20 cellular contexts compared by ENCODE assay signal in the genomic region with DNA sequence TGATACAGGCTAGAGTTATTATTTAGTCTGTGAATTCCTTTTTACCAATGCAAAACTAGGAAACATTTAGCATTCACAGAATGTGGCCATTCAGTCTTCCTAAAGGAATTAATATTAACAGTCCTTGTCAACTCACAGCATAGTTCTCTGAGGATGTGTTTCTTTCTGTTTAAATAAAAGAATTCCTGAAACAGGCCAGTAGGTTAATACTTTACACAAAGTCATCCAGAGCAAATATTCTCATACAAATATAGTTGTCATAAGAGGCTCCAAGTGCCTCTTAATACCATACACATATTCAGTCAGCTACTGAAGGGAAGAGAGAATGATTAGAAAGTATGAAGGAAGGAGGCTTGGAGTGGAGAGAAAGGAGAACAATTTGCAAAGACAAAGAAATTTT.
DNase-seq lines count a peak whose midpoint lies in the region; ATAC-seq and TF ChIP-seq lines count a peak whose summit lies in the region.
"Had no signal": no experiment of that assay in that cellular context is flagged by ENCODE, and none has a peak within 500 bp of the region (broad histone marks: within the 10 kb centered on the region; RNA-seq: fewer than 3 reads in every experiment).

No MANE protein-coding gene starts in this region.

- CTCF ChIA-PET in SK-N-SH (lab: Yijun Ruan, JAX) = interaction anchor here (0.7 to 1.5 kb wide), 6 partner anchors 11 to 664 kb away, joined by 3 to 5 read pairs (median 4); partner anchors contain the start of gene RASSF8

- H3K79me2 ChIP-seq in SK-N-SH (ENCODE audit: insufficient read depth) (no peaks in the 10 kb centered on the region), hepatocyte (no peaks in the 10 kb centered on the region)

- H3K4me1 ChIP-seq in SK-N-SH (ENCODE audit: control insufficient read depth in 1 of 2, insufficient read depth in 2 of 2, low read depth in 1 of 2, low read length in 1 of 2) = peaks cover 19 to 25% of the 10 kb centered on the region in 2 experiments
- peaks cover 16% of the 10 kb centered on the region for H3K4me1 ChIP-seq in hepatocyte (ENCODE audit: insufficient read depth)
- H3K4me1 ChIP-seq in sigmoid colon = peaks cover 0 to 33% (median 25%) of the 10 kb centered on the region in 4 donors
- H3K4me1 ChIP-seq: Peyer's patch had no signal

- H3K9ac ChIP-seq in SK-N-SH = no peak overlapping the region

- H3K9me2 ChIP-seq in SK-N-SH = no peaks in the 10 kb centered on the region
- no peaks in the 10 kb centered on the region for H3K9me2 ChIP-seq in hepatocyte (replicated peaks; ENCODE audit: insufficient read depth)

- H2AFZ ChIP-seq in SK-N-SH (ENCODE audit: low read depth) = peak overlapping the region; percentile 55
- no peak overlapping the region for H2AFZ ChIP-seq in hepatocyte

- POLR2A ChIA-PET in SK-N-SH (lab: Yijun Ruan, JAX) = no interaction called here

- no peak overlapping the region for H3K4me3 ChIP-seq in SK-N-SH (ENCODE audit: low read depth in 2 of 2, low read length in 1 of 2)
- H3K4me3 ChIP-seq in hepatocyte = no peak overlapping the region
- H3K4me3 ChIP-seq in sigmoid colon = no peak overlapping the region
- H3K4me3 ChIP-seq: GM12878, Peyer's patch, SK-N-MC had no signal

- TF ChIP-seq RAD21 in SK-N-SH (IDR thresholded peaks at IDR 0.05; ENCODE audit: low read length) = no peak

- TF ChIP-seq CTCF in SK-N-SH (IDR thresholded peaks at IDR 0.05) (no peak), hepatocyte (IDR thresholded peaks at IDR 0.05; ENCODE audit: poor library complexity) (no peak), sigmoid colon (IDR thresholded peaks at IDR 0.05) (no peak), nephron progenitor cell (IDR thresholded peaks at IDR 0.05) (no peak)

- peaks cover 31% of the 10 kb centered on the region for H3K4me1 Mint-ChIP-seq in nephron progenitor cell

- H3K36me3 ChIP-seq in SK-N-SH (replicated peaks in 1 of 2; ENCODE audit: control insufficient read depth in 1 of 2, insufficient read depth in 2 of 2, low read length in 1 of 2) (no peaks in the 10 kb centered on the region), hepatocyte (replicated peaks; ENCODE audit: insufficient read depth, low read depth) (no peaks in the 10 kb centered on the region), sigmoid colon (no peaks in the 10 kb centered on the region)
- H3K36me3 ChIP-seq: Peyer's patch had no signal

- H3K4me3 Mint-ChIP-seq in nephron progenitor cell = no peak overlapping the region
- H3K4me3 Mint-ChIP-seq: B cell; CD4-positive, CD25-positive, alpha-beta regulatory T cell had no signal

- H4K20me1 ChIP-seq in SK-N-SH (ENCODE audit: insufficient read depth) (no peaks in the 10 kb centered on the region), hepatocyte (ENCODE audit: insufficient read depth, poor library complexity, severe bottlenecking) (no peaks in the 10 kb centered on the region)

- no peak overlapping the region for H3K27ac Mint-ChIP-seq in nephron progenitor cell
- H3K27ac Mint-ChIP-seq: B cell; CD4-positive, CD25-positive, alpha-beta regulatory T cell had no signal

- H3K9me3 Mint-ChIP-seq in nephron progenitor cell = peaks cover 8% of the 10 kb centered on the region

- no peak for TF ChIP-seq EP300 in SK-N-SH (IDR thresholded peaks at IDR 0.05; ENCODE audit: borderline replicate concordance in 1 of 2, low read depth in 1 of 2, low read length in 1 of 2)
- TF ChIP-seq EP300 in sigmoid colon (IDR thresholded peaks at IDR 0.05) = no peak

- H3K4me2 ChIP-seq in SK-N-SH (peak overlapping the region; percentile 59), hepatocyte (no peak overlapping the region)

- H3K27me3 ChIP-seq in SK-N-SH (ENCODE audit: insufficient read depth) (no peaks in the 10 kb centered on the region), hepatocyte (no peaks in the 10 kb centered on the region), sigmoid colon (no peaks in the 10 kb centered on the region)
- H3K27me3 ChIP-seq: Peyer's patch had no signal

- H3F3A ChIP-seq in SK-N-SH (replicated peaks; ENCODE audit: insufficient read depth) = peaks cover 15% of the 10 kb centered on the region

- no peaks in the 10 kb centered on the region for H3K36me3 Mint-ChIP-seq in nephron progenitor cell (ENCODE audit: low read depth)
- H3K36me3 Mint-ChIP-seq: CD4-positive, CD25-positive, alpha-beta regulatory T cell had no signal

- intact Hi-C loops in sigmoid colon (cut with DNase I) = no loop called here

- H3K27me3 Mint-ChIP-seq in nephron progenitor cell (ENCODE audit: low read depth, poor library complexity) = no peaks in the 10 kb centered on the region

- no peaks in the 10 kb centered on the region for H3K9me3 ChIP-seq in SK-N-SH
- H3K9me3 ChIP-seq in hepatocyte (ENCODE audit: low read depth) = no peaks in the 10 kb centered on the region
- no peaks in the 10 kb centered on the region for H3K9me3 ChIP-seq in sigmoid colon
- H3K9me3 ChIP-seq: Peyer's patch had no signal

- TF ChIP-seq POLR2A in sigmoid colon (IDR thresholded peaks at IDR 0.05) = no peak

- DNase-seq in DMS53 treated with DMSO at 0.1 percent for 48 hours (lab: John Stamatoyannopoulos, UW; ENCODE audit: unreplicated experiment) (peak; percentile 93), SK-N-SH (no peak), hepatocyte (ENCODE audit: low spot score) (no peak), sigmoid colon (no peak), nephron progenitor cell (no peak), epidermal melanocyte (ENCODE audit: insufficient read length, low spot score) (no peak), NCI-H82 treated with DMSO at 0.1 percent for 48 hours (lab: John Stamatoyannopoulos, UW; ENCODE audit: unreplicated experiment) (no peak)
- DNase-seq: CD4-positive, CD25-positive, alpha-beta regulatory T cell; DND-41; GDM1; KG1; NCI-H1048; NCI-H1694; NCI-H510A treated with DMSO at 0.1 percent for 48 hours; Peyer's patch had no signal

- peak overlapping the region; percentile 74 to 82 for H3K27ac ChIP-seq in SK-N-SH (ENCODE audit: low read depth in 2 of 2, low read length in 1 of 2)
- peak overlapping the region; percentile 50 for H3K27ac ChIP-seq in hepatocyte
- H3K27ac ChIP-seq in sigmoid colon = peak overlapping the region; percentile 14 to 61 (median 40)
- H3K27ac ChIP-seq: Peyer's patch, SK-N-MC had no signal

- no peak for ATAC-seq in GM19035 (IDR thresholded peaks at IDR 0.05; ENCODE audit: unreplicated experiment)
- ATAC-seq: GM12878, Right ventricle myocardium inferior had no signal

TF ChIP-seq in SK-N-SH, 30 proteins besides CTCF, POLR2A, EP300 and RAD21 (continues in another document):
- TF ChIP-seq REST (IDR thresholded peaks at IDR 0.05; ENCODE audit: low read depth, low read length) (no peak), ELF1 (IDR thresholded peaks at IDR 0.05) (no peak), NRF1 (IDR thresholded peaks at IDR 0.05; ENCODE audit: low read depth, low read length) (no peak), FOXM1 (IDR thresholded peaks at IDR 0.05; ENCODE audit: low read depth) (no peak), MAX (IDR thresholded peaks at IDR 0.05; ENCODE audit: low read depth) (no peak), PBX3 (IDR thresholded peaks at IDR 0.05) (no peak), MEF2A (IDR thresholded peaks at IDR 0.05; ENCODE audit: borderline replicate concordance, low read depth) (no peak), YY1 (IDR thresholded peaks at IDR 0.05; ENCODE audit: low read depth) (no peak), FOXJ3 (CRISPR knock-in tag; IDR thresholded peaks at IDR 0.05) (no peak), IRF3 (IDR thresholded peaks at IDR 0.05; ENCODE audit: low read depth, low read length) (no peak)
